Comparison of ENCODE assay signal across 9 cellular contexts in the genomic region with DNA sequence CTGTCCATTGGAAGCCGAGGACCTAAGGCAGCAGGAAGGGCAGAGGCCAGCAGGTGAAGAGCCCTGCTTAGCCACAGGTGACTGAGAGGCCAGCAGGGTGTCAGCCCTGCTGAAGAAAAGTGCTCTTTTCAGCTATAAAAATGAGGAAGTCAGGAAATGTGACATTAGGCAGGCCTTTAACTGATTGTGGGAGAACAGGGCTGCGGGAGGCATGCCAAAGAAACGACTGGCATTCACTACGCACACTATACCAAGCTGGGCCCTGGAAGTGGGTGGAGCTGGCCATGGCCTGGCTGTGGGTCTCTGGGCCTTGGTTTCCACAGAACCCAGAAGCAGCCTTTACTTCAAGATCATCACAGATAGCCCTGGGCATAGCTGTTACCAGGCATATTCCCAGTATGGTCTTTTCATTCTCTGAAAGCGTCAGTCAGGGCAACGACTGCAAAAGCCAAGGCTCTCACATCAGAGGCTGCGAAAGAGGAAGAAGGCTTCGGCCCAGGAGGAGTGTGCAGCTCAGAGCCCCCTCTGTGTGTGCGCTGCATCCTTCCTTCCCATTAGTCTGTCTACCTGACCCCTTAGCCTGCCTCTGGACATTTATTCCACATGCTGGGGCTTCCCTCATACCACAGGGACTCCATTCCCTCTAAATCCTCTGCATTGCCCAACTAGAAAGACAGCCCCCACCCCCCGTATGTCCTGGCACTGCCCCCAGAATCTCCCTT. TPM values are rescaled to one million over a fixed set of nuclear protein-coding genes. Genes with fewer than 3 reads are reported as not detected.
A peak's percentile ranks its signal among the peaks of the same experiment; 100 is the strongest.
DNase-seq lines count a peak whose midpoint lies in the region; ATAC-seq and TF ChIP-seq lines count a peak whose summit lies in the region.
"Had no signal": no experiment of that assay in that cellular context is flagged by ENCODE, and none has a peak within 500 bp of the region (broad histone marks: within the 10 kb centered on the region; RNA-seq: fewer than 3 reads in every experiment).

No MANE protein-coding gene starts in this region.

- no peaks in the 10 kb centered on the region for H3K9me3 ChIP-seq in H9 (ENCODE audit: control insufficient read depth, low read depth, low read length)
- no peaks in the 10 kb centered on the region for H3K9me3 ChIP-seq in esophagus (ENCODE audit: control insufficient read depth in 2 of 2, insufficient read depth in 1 of 2, low read depth in 1 of 2, low read length in 1 of 2)
- H3K9me3 ChIP-seq in skeletal muscle tissue (ENCODE audit: control insufficient read depth in 3 of 3, low read length in 3 of 3) = no peaks in the 10 kb centered on the region

- H3K36me3 Mint-ChIP-seq in H9 (ENCODE audit: insufficient read depth in 1 of 3, low read depth in 3 of 3) = peaks cover 60 to 83% (median 68%) of the 10 kb centered on the region in 3 experiments; a peak in 6 of 7 replicates

- H3K23me2 ChIP-seq in H9 (ENCODE audit: insufficient read length, low read depth, low read length, poor library complexity, severe bottlenecking) = no peaks in the 10 kb centered on the region

- H3K4me3 Mint-ChIP-seq in H9 = no peak overlapping the region
- H3K4me3 Mint-ChIP-seq: nephron had no signal

- H4K91ac ChIP-seq in H9 (ENCODE audit: insufficient read length, low read depth, low read length) = no peak overlapping the region

- H3K4me1 Mint-ChIP-seq in H9 = peaks cover 60 to 79% of the 10 kb centered on the region in 2 experiments

- peak overlapping the region; percentile 62 to 83 (median 64); a peak in 4 of 7 replicates for H3K27ac Mint-ChIP-seq in H9

- H3K9me3 Mint-ChIP-seq in H9 = no peaks in the 10 kb centered on the region; a peak in 2 of 5 replicates
- H3K9me3 Mint-ChIP-seq: nephron had no signal

- no peak for TF ChIP-seq CTCF in H9 (conservative IDR thresholded peaks at IDR 0.05)

- no CpG with 5 or more reads among the region's 10 CpGs for WGBS in H9 (ENCODE audit: extremely low coverage, insufficient read length, low lambda C conversion rate)
- 46 to 54% methylated on average over 10 of the region's 10 CpGs for WGBS in esophagus, 2 donors

- H3K9ac ChIP-seq in H9 (ENCODE audit: extremely low read depth, insufficient read length, low read length) (no peak overlapping the region), skeletal muscle tissue (ENCODE audit: low read depth in 1 of 3, low read length in 3 of 3) (peak overlapping the region in 1 of 3 donors; percentile 25)

- H3K27ac ChIP-seq in H9 (ENCODE audit: insufficient read length, low read depth, low read length) (no peak overlapping the region), esophagus (ENCODE audit: low read depth in 2 of 2, low read length in 1 of 2) (peak overlapping the region; percentile 88 to 99), skeletal muscle tissue (ENCODE audit: low read depth, low read length) (peak overlapping the region; percentile 2)

- H4K5ac ChIP-seq in H9 (ENCODE audit: insufficient read length, low read depth, low read length) = no peak overlapping the region

- H4K20me1 ChIP-seq in H9 (ENCODE audit: control insufficient read depth, insufficient read depth, insufficient read length) = no peaks in the 10 kb centered on the region

- ATAC-seq in HG03025 (IDR thresholded peaks at IDR 0.05; ENCODE audit: low FRiP score, unreplicated experiment) (no peak), HG02884 (IDR thresholded peaks at IDR 0.05; ENCODE audit: unreplicated experiment) (no peak)

- no peak overlapping the region for H3K23ac ChIP-seq in H9 (ENCODE audit: insufficient read length, low read depth, low read length)

- H3K79me1 ChIP-seq in H9 (ENCODE audit: insufficient read depth, low read depth, low read length, poor library complexity, severe bottlenecking) = peaks cover 6% of the 10 kb centered on the region

- no peak overlapping the region for H2BK5ac ChIP-seq in H9 (ENCODE audit: insufficient read length, low read length)

- H3K27me3 Mint-ChIP-seq in H9 (ENCODE audit: low read depth) = no peaks in the 10 kb centered on the region

- DNase-seq in H9 = no peak
- DNase-seq in SKM-1 treated with dmso at 0.1 percent for 144 hours (lab: John Stamatoyannopoulos, UW; ENCODE audit: unreplicated experiment) = peak; percentile 8
- no peak for DNase-seq in NCI-H82 (lab: John Stamatoyannopoulos, UW)
- DNase-seq in DMS53 treated with DMSO at 0.1 percent for 48 hours (lab: John Stamatoyannopoulos, UW; ENCODE audit: unreplicated experiment) = no peak

- no peak overlapping the region for H3K14ac ChIP-seq in H9 (ENCODE audit: insufficient read depth, low read length)

- H3K4ac ChIP-seq in H9 (ENCODE audit: low read depth, low read length) = no peak overlapping the region

- no peak overlapping the region for H4K8ac ChIP-seq in H9 (replicated peaks; ENCODE audit: insufficient read length, low read depth, low read length)

- H3K27me3 ChIP-seq in H9 (ENCODE audit: insufficient read depth, low read length) (no peaks in the 10 kb centered on the region), esophagus (ENCODE audit: control insufficient read depth in 1 of 2, insufficient read depth in 2 of 2, low read length in 2 of 2) (no peaks in the 10 kb centered on the region), skeletal muscle tissue (ENCODE audit: control insufficient read depth in 3 of 3, insufficient read depth in 3 of 3, low read length in 3 of 3) (peaks cover 0 to 5% (median 0%) of the 10 kb centered on the region in 3 donors)

- H3K4me1 ChIP-seq in H9 (ENCODE audit: insufficient read depth, low read length) (peaks cover 6% of the 10 kb centered on the region; the same call in 1 of the 2 replicates), esophagus (ENCODE audit: control insufficient read depth in 2 of 2, insufficient read depth in 2 of 2, low read length in 1 of 2) (peaks cover 18 to 56% of the 10 kb centered on the region in 2 donors), skeletal muscle tissue (ENCODE audit: control insufficient read depth in 3 of 3, insufficient read depth in 3 of 3, low read length in 3 of 3) (peaks cover 41 to 49% (median 44%) of the 10 kb centered on the region in 3 donors)

- H3K4me3 ChIP-seq in esophagus (ENCODE audit: low read depth in 1 of 2, low read length in 2 of 2) (no peak overlapping the region), skeletal muscle tissue (ENCODE audit: low read length in 3 of 3) (no peak overlapping the region)

- H3K4me2 ChIP-seq in H9 (ENCODE audit: insufficient read depth, insufficient read length, low read length) = no peak overlapping the region

- H3K36me3 ChIP-seq in esophagus (ENCODE audit: control insufficient read depth in 2 of 2, insufficient read depth in 2 of 2, low read length in 1 of 2) (peaks cover 0 to 14% of the 10 kb centered on the region in 2 donors), skeletal muscle tissue (ENCODE audit: control insufficient read depth in 3 of 3, insufficient read depth in 3 of 3, low read length in 3 of 3) (peaks cover 0 to 2% (median 0%) of the 10 kb centered on the region in 3 donors)

- H3K56ac ChIP-seq in H9 (ENCODE audit: insufficient read length, low read depth, low read length) = no peak overlapping the region

- peaks cover 58% of the 10 kb centered on the region; the same call in 1 of the 2 replicates for H3K79me2 ChIP-seq in H9 (ENCODE audit: insufficient read depth, low read length)

- H2BK120ac ChIP-seq in H9 (ENCODE audit: low read depth, low read length, poor library complexity, severe bottlenecking) = no peak overlapping the region

- H3K18ac ChIP-seq in H9 (ENCODE audit: insufficient read length, low read depth, low read length) = no peak overlapping the region

- no peak overlapping the region for H2BK20ac ChIP-seq in H9 (ENCODE audit: low read depth, low read length, poor library complexity, severe bottlenecking)

- H2AFZ ChIP-seq in H9 (ENCODE audit: low read length) = no peak overlapping the region

- no peak overlapping the region for H3T11ph ChIP-seq in H9 (ENCODE audit: low read length)

- H2AK5ac ChIP-seq in H9 (ENCODE audit: insufficient read length, low read length) = no peak overlapping the region

- no peak overlapping the region for H2BK15ac ChIP-seq in H9 (ENCODE audit: low read depth, low read length)

- no peak overlapping the region for H2BK12ac ChIP-seq in H9 (ENCODE audit: insufficient read length, low read depth, low read length)

RNA-seq across cellular contexts. Expression of gene SLC2A1, which starts 14.3 kb away (rescaled TPM):
- total RNA-seq in H9 (2021) (186 and 187 TPM in 2 replicates), skeletal muscle tissue (28.2 TPM)
- 100 to 1,000 TPM in 1 of 2 donors, 10 to 100 TPM in 1; 70.3 to 115 TPM for polyA plus RNA-seq in esophagus
